Comparison of ENCODE assay signal across 8 cellular contexts in the genomic region with DNA sequence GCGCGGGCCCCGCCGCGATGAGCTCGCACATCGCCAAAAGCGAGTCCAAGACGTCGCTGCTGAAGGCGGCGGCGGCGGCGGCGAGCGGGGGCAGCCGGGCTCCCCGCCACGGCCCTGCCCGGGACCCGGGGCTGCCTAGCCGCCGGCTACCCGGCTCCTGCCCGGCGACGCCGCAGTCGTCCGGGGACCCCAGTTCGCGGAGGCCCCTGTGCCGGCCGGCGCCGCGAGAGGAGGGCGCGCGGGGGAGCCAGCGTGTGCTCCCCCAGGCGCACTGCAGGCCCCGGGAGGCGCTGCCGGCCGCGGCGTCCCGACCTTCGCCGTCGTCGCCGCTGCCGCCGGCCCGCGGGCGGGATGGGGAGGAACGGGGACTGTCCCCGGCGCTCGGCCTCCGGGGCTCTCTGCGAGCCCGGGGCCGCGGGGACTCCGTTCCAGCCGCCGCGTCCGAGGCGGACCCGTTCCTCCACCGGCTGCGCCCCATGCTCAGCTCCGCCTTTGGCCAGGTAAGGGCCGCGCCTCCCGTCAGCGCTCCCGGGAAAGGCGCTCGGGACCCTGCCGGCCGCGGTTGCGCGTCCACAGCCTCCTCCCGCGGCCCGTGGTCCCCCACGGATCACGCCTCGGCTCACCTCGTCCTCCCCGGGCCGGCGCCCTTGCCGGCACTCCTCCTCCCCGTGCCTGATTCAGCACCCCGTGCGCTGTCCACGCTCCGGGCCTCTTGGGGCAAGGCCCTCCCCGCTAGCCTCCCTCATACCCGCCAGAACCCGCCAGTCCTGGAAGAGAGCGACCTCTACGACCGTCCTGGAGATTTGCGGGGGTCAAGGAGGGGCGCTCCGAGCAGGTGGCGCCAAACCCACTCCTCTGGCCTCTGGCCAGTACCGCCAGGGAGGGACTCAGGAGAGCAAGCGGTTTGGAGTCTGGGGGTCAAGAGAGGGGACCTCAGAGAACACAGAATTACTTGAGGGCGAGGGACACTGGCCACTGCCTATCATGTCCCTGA. TPM values are rescaled to one million over a fixed set of nuclear protein-coding genes. Genes with fewer than 3 reads are reported as not detected.
A peak's percentile ranks its signal among the peaks of the same experiment; 100 is the strongest.
DNase-seq lines count a peak whose midpoint lies in the region; ATAC-seq and TF ChIP-seq lines count a peak whose summit lies in the region.

No MANE protein-coding gene starts in this region.

- H3K9ac ChIP-seq in PC-3 (ENCODE audit: low read length) = no peak overlapping the region

- H3K4me3 ChIP-seq in PC-3 (ENCODE audit: low read length) = peak overlapping the region; percentile 61; the same call in 1 of the 2 replicates

- H3K79me2 ChIP-seq in PC-3 (ENCODE audit: low read length) = no peaks in the 10 kb centered on the region

- peak overlapping the region; percentile 28; the same call in 1 of the 2 replicates for H2AFZ ChIP-seq in PC-3 (ENCODE audit: low read length)

- H3K36me3 ChIP-seq in PC-3 (ENCODE audit: low read depth, low read length) = no peaks in the 10 kb centered on the region

- no peaks in the 10 kb centered on the region for H3K9me2 ChIP-seq in PC-3 (replicated peaks; ENCODE audit: low read length)

- CTCF ChIA-PET in PC-3 (lab: Charles Lee) = no interaction called here

- no peak for TF ChIP-seq CTCF in GM13977 (IDR thresholded peaks at IDR 0.05; ENCODE audit: extremely low read depth, insufficient read depth, missing control alignments)
- TF ChIP-seq CTCF in PC-3 (conservative IDR thresholded peaks at IDR 0.05; ENCODE audit: low read depth, low read length) = no peak

- DNase-seq in GM13977 (ENCODE audit: low spot score) (peak; percentile 67), PC-3 (peak; percentile 63), glomerular visceral epithelial cell (ENCODE audit: extremely low spot score) (peak; percentile 46), renal cortical epithelial cell (ENCODE audit: low read depth) (peak; percentile 34), medulla oblongata (ENCODE audit: extremely low spot score) (no peak)
- DNase-seq in activated gamma-delta T cell treated with anti-CD3 and anti-CD28 coated beads, Interleukin-2, amount 50 U/mL, for 16 hours (ENCODE audit: low read depth) = peak; percentile 14

- in situ Hi-C loops in GM13977 (cut with MboI; ENCODE audit: low pct_unique_long_range_greater_than_20kb, low sequenced_read_pairs, unreplicated experiment) = loop anchor here (10.0 kb wide), 1 partner anchor 74 kb away; a partner anchor contains a TSS

- intact Hi-C loops in PC-3 (cut with micrococcal nuclease) = no loop called here

- POLR2A ChIA-PET in PC-3 (lab: Charles Lee; ENCODE audit: unreplicated experiment) = no interaction called here

- H3K4me1 ChIP-seq in PC-3 (ENCODE audit: insufficient read depth, low read length) = no peaks in the 10 kb centered on the region

- H3F3A ChIP-seq in PC-3 (ENCODE audit: low read length, unreplicated experiment) = no peaks in the 10 kb centered on the region

- H3K4me2 ChIP-seq in PC-3 (ENCODE audit: low read length) = peak overlapping the region; percentile 82

- peak; percentile 49 for ATAC-seq in HG02678 (IDR thresholded peaks at IDR 0.05; ENCODE audit: unreplicated experiment)
- ATAC-seq in PC-3 = peak; percentile 81
- ATAC-seq in GM18870 (IDR thresholded peaks at IDR 0.05; ENCODE audit: unreplicated experiment) = no peak

- no peaks in the 10 kb centered on the region for H4K20me1 ChIP-seq in PC-3 (ENCODE audit: low read length)

- H3K9me3 ChIP-seq in PC-3 (ENCODE audit: low read length) = no peaks in the 10 kb centered on the region

- no TSS peak for BruUV-seq in PC-3 (replicated peaks; lab: Mats Ljungman, UMichigan)

- H3K27me3 ChIP-seq in PC-3 (ENCODE audit: low read length) = peaks cover 31% of the 10 kb centered on the region

- no peak overlapping the region for H3K27ac ChIP-seq in PC-3 (ENCODE audit: low read length)

RNA-seq across cellular contexts. Expression of a gene that starts 0.7 kb away (rescaled TPM):
- total RNA-seq in PC-3 (2014; rRNA removed) (not detected in 2 replicates), renal cortical epithelial cell (not detected in 2 replicates)

RNA-seq across cellular contexts. Expression of a gene that starts 45.8 kb away (rescaled TPM):
- total RNA-seq in PC-3 (2014; rRNA removed) (158 and 166 TPM in 2 replicates), renal cortical epithelial cell (137 and 146 TPM in 2 replicates)

RNA-seq across cellular contexts. Expression of a gene that starts 59.9 kb away (rescaled TPM):
- total RNA-seq in PC-3 (2014; rRNA removed) (83.8 and 89.8 TPM in 2 replicates), renal cortical epithelial cell (40.3 and 49.2 TPM in 2 replicates)
